In the genomic region with DNA sequence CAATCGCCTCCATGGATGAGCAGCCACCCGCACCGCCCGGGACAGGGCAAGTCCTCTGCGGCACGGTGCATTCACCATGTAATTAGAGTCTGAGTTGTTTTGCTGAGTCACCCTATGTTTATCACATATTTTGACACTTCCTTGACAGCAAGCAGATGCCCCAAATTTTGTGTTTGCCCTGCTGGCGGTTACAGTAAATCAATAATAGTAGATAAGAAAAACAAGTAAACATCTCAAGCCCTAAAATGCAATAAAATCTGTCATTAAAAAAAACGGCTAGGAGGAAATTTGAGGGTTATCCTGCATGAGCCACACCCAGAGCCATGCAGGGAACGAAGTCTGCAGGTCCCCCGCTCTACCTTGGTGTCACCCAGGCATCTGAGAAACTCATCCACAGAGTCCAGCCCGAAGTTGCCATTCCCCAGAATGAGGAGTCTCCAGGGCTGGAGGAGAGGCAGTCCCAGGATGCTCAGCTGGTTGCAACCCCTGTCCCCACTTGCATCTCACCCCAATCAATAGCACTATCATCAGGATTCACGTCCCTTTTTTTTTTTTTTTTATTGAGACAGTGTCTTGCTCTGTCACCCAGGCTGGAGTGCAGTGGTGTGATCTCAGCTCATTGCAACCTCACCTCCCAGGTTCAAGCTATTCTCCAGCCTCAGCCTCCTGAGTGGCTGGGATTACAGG, we compare ENCODE assay signal across 1 cellular context.
A peak's percentile ranks its signal among the peaks of the same experiment; 100 is the strongest.
TF ChIP-seq lines count a peak whose summit lies in the region.

No MANE protein-coding gene starts in this region.

TF ChIP-seq in K562, 482 proteins besides CTCF, POLR2A, EP300 and RAD21 (continued from another document and continues in another):
- TF ChIP-seq, protein P1, sequence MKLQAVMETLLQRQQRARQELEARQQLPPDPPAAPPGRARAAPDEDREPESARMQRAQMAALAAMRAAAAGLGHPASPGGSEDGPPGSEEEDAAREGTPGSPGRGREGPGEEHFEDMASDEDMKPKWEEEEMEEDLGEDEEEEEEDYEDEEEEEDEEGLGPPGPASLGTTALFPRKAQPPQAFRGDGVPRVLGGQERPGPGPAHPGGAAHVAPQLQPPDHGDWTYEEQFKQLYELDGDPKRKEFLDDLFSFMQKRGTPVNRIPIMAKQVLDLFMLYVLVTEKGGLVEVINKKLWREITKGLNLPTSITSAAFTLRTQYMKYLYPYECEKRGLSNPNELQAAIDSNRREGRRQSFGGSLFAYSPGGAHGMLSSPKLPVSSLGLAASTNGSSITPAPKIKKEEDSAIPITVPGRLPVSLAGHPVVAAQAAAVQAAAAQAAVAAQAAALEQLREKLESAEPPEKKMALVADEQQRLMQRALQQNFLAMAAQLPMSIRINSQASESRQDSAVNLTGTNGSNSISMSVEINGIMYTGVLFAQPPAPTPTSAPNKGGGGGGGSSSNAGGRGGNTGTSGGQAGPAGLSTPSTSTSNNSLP (IDR thresholded peaks at IDR 0.05; ENCODE audit: borderline replicate concordance, low read depth, low read length): peak; percentile 73; the same call in 1 of the 2 replicates
- TF ChIP-seq MAFG (tag; conservative IDR thresholded peaks at IDR 0.05) (peak; percentile 100), ARNT (IDR thresholded peaks at IDR 0.05) (no peak), ZNF436 (CRISPR knock-in tag; IDR thresholded peaks at IDR 0.05) (no peak), TRIM24 (IDR thresholded peaks at IDR 0.05) (peak; percentile 17 to 68; a peak in 3 of 4 replicates), NUFIP1 (IDR thresholded peaks at IDR 0.05; ENCODE audit: partially characterized antibody) (no peak), OTX1 (CRISPR knock-in tag; IDR thresholded peaks at IDR 0.05) (no peak), HLTF (IDR thresholded peaks at IDR 0.05) (no peak), TAF1 (IDR thresholded peaks at IDR 0.05; ENCODE audit: control insufficient read depth, extremely low read depth, insufficient read depth, low read length, severe bottlenecking) (no peak), XRCC5 (IDR thresholded peaks at IDR 0.05; ENCODE audit: low read depth, low read length) (no peak), CBFA2T3 (IDR thresholded peaks at IDR 0.05) (peak; percentile 82), HDAC8 (tag; IDR thresholded peaks at IDR 0.05) (no peak), HNRNPH1 (optimal IDR thresholded peaks at IDR 0.05; ENCODE audit: low read depth, low read length) (no peak), SNIP1 (IDR thresholded peaks at IDR 0.05; ENCODE audit: low read depth) (no peak), POLR2AphosphoS2 (IDR thresholded peaks at IDR 0.05; ENCODE audit: low read length) (no peak), TEAD1 (CRISPR knock-in tag; IDR thresholded peaks at IDR 0.05) (peak in 1 of 2 experiments; percentile 63; a peak in 1 of 4 replicates), CTBP1 (IDR thresholded peaks at IDR 0.05; ENCODE audit: borderline replicate concordance) (0 out of 2 replicates have a peak, but pooled peaks have one; percentile 69), ZNF778 (CRISPR knock-in tag; IDR thresholded peaks at IDR 0.05) (no peak), SPI1 (IDR thresholded peaks at IDR 0.05; ENCODE audit: borderline replicate concordance, low read depth, low read length) (no peak), ZNF79 (CRISPR knock-in tag; IDR thresholded peaks at IDR 0.05; ENCODE audit: low read depth) (0 out of 2 replicates have a peak, but pooled peaks have one; percentile 8)
- TF ChIP-seq, protein P2, sequence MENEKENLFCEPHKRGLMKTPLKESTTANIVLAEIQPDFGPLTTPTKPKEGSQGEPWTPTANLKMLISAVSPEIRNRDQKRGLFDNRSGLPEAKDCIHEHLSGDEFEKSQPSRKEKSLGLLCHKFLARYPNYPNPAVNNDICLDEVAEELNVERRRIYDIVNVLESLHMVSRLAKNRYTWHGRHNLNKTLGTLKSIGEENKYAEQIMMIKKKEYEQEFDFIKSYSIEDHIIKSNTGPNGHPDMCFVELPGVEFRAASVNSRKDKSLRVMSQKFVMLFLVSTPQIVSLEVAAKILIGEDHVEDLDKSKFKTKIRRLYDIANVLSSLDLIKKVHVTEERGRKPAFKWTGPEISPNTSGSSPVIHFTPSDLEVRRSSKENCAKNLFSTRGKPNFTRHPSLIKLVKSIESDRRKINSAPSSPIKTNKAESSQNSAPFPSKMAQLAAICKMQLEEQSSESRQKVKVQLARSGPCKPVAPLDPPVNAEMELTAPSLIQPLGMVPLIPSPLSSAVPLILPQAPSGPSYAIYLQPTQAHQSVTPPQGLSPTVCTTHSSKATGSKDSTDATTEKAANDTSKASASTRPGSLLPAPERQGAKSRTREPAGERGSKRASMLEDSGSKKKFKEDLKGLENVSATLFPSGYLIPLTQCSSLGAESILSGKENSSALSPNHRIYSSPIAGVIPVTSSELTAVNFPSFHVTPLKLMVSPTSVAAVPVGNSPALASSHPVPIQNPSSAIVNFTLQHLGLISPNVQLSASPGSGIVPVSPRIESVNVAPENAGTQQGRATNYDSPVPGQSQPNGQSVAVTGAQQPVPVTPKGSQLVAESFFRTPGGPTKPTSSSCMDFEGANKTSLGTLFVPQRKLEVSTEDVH (IDR thresholded peaks at IDR 0.05; ENCODE audit: low read depth, partially characterized antibody): no peak
- TF ChIP-seq, protein P3, sequence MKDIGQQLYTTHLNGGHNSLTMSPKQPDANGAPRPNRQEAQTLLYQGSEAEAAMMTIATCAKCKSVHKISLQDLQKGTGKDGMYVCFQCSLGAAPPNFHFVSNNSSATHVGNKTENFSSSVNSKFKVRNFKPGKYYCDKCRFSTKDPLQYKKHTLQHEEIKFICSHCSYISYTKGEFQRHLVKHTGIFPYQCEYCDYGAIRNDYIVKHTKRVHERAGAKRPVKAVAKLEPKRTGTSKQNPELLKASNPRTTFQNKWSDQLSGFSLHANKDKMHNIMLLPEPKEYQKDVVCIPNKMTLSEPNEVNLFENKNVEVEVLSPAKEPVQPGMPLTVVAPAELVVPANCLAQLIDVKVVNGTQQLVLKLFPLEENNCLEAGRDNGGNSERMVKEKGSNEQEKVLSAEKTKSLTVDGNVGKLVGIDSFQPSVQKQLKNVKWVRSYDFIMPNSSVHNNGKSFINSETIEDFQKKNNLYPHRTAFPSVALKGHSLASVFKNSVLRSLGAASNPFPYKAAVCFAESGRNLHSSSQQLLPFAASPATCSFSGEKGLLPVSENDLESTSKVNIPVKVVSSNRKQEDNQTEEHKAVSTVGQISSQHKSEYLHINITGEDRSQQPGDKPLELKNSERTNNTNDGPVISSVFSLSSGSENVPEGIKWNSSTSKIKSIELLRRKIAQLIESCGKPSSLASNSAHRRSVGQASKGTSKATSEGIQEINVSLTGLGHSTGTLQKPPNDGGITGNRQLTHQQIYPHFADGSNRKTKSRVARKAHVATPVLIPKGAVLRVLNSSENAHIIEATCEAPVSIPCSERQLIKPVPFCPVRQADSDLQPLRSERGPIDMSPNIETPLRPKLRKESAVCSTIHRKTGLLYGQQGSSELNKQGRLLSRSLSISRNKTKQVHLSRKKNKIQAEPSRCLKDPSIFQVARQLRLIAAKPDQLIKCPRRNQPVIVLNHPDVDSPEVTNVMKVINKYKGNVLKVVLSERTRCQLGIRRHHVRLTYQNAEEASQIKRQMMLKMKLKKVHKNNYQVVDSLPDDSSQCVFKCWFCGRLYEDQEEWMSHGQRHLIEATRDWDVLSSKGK (CRISPR knock-in tag; IDR thresholded peaks at IDR 0.05): no peak
- TF ChIP-seq, protein P4, sequence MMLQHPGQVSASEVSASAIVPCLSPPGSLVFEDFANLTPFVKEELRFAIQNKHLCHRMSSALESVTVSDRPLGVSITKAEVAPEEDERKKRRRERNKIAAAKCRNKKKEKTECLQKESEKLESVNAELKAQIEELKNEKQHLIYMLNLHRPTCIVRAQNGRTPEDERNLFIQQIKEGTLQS (IDR thresholded peaks at IDR 0.05): peak; percentile 73; the same call in 1 of the 2 replicates
- TF ChIP-seq, protein P4 (CRISPR knock-in tag; conservative IDR thresholded peaks at IDR 0.05): no peak
- TF ChIP-seq, protein P5, sequence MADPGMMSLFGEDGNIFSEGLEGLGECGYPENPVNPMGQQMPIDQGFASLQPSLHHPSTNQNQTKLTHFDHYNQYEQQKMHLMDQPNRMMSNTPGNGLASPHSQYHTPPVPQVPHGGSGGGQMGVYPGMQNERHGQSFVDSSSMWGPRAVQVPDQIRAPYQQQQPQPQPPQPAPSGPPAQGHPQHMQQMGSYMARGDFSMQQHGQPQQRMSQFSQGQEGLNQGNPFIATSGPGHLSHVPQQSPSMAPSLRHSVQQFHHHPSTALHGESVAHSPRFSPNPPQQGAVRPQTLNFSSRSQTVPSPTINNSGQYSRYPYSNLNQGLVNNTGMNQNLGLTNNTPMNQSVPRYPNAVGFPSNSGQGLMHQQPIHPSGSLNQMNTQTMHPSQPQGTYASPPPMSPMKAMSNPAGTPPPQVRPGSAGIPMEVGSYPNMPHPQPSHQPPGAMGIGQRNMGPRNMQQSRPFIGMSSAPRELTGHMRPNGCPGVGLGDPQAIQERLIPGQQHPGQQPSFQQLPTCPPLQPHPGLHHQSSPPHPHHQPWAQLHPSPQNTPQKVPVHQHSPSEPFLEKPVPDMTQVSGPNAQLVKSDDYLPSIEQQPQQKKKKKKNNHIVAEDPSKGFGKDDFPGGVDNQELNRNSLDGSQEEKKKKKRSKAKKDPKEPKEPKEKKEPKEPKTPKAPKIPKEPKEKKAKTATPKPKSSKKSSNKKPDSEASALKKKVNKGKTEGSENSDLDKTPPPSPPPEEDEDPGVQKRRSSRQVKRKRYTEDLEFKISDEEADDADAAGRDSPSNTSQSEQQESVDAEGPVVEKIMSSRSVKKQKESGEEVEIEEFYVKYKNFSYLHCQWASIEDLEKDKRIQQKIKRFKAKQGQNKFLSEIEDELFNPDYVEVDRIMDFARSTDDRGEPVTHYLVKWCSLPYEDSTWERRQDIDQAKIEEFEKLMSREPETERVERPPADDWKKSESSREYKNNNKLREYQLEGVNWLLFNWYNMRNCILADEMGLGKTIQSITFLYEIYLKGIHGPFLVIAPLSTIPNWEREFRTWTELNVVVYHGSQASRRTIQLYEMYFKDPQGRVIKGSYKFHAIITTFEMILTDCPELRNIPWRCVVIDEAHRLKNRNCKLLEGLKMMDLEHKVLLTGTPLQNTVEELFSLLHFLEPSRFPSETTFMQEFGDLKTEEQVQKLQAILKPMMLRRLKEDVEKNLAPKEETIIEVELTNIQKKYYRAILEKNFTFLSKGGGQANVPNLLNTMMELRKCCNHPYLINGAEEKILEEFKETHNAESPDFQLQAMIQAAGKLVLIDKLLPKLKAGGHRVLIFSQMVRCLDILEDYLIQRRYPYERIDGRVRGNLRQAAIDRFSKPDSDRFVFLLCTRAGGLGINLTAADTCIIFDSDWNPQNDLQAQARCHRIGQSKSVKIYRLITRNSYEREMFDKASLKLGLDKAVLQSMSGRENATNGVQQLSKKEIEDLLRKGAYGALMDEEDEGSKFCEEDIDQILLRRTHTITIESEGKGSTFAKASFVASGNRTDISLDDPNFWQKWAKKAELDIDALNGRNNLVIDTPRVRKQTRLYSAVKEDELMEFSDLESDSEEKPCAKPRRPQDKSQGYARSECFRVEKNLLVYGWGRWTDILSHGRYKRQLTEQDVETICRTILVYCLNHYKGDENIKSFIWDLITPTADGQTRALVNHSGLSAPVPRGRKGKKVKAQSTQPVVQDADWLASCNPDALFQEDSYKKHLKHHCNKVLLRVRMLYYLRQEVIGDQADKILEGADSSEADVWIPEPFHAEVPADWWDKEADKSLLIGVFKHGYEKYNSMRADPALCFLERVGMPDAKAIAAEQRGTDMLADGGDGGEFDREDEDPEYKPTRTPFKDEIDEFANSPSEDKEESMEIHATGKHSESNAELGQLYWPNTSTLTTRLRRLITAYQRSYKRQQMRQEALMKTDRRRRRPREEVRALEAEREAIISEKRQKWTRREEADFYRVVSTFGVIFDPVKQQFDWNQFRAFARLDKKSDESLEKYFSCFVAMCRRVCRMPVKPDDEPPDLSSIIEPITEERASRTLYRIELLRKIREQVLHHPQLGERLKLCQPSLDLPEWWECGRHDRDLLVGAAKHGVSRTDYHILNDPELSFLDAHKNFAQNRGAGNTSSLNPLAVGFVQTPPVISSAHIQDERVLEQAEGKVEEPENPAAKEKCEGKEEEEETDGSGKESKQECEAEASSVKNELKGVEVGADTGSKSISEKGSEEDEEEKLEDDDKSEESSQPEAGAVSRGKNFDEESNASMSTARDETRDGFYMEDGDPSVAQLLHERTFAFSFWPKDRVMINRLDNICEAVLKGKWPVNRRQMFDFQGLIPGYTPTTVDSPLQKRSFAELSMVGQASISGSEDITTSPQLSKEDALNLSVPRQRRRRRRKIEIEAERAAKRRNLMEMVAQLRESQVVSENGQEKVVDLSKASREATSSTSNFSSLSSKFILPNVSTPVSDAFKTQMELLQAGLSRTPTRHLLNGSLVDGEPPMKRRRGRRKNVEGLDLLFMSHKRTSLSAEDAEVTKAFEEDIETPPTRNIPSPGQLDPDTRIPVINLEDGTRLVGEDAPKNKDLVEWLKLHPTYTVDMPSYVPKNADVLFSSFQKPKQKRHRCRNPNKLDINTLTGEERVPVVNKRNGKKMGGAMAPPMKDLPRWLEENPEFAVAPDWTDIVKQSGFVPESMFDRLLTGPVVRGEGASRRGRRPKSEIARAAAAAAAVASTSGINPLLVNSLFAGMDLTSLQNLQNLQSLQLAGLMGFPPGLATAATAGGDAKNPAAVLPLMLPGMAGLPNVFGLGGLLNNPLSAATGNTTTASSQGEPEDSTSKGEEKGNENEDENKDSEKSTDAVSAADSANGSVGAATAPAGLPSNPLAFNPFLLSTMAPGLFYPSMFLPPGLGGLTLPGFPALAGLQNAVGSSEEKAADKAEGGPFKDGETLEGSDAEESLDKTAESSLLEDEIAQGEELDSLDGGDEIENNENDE (IDR thresholded peaks at IDR 0.05; ENCODE audit: low read depth, low read length): no peak
